In genomic region chr6:7074870-7075269, GRCh38 we compare ENCODE assay signal across 1 cellular context.
A peak's percentile ranks its signal among the peaks of the same experiment; 100 is the strongest.
TF ChIP-seq lines count a peak whose summit lies in the region.

No MANE protein-coding gene starts in this region.

TF ChIP-seq in HEK293, 187 proteins besides CTCF, POLR2A, EP300 and RAD21 (continued from another document):
- TF ChIP-seq ZNF518A (tag by site-specific recombination; conservative IDR thresholded peaks at IDR 0.05; ENCODE audit: low read depth) (peak; percentile 59), ZNF544 (tag by site-specific recombination; IDR thresholded peaks at IDR 0.05) (no peak), ZBTB21 (tag by site-specific recombination; IDR thresholded peaks at IDR 0.05) (no peak), ZNF639 (tag by site-specific recombination; IDR thresholded peaks at IDR 0.05) (no peak), ZNF16 (tag by site-specific recombination; IDR thresholded peaks at IDR 0.05; ENCODE audit: low read depth) (no peak), ZSCAN16 (tag by site-specific recombination; IDR thresholded peaks at IDR 0.05) (no peak), ZNF501 (tag by site-specific recombination; IDR thresholded peaks at IDR 0.05) (no peak), ZSCAN4 (tag by site-specific recombination; IDR thresholded peaks at IDR 0.05) (no peak), ZNF548 (tag by site-specific recombination; IDR thresholded peaks at IDR 0.05) (no peak), ZNF202 (tag by site-specific recombination; IDR thresholded peaks at IDR 0.05; ENCODE audit: borderline replicate concordance) (no peak), ZNF302 (tag by site-specific recombination; IDR thresholded peaks at IDR 0.05; ENCODE audit: low read depth) (no peak), OVOL3 (tag by site-specific recombination; IDR thresholded peaks at IDR 0.05) (no peak), TSHZ1 (tag by site-specific recombination; IDR thresholded peaks at IDR 0.05; ENCODE audit: borderline replicate concordance) (no peak), ZNF473 (tag by site-specific recombination; IDR thresholded peaks at IDR 0.05) (no peak), ZNF555 (tag by site-specific recombination; conservative IDR thresholded peaks at IDR 0.05) (peak; percentile 42; the same call in 1 of the 2 replicates), ZBTB44 (tag by site-specific recombination; IDR thresholded peaks at IDR 0.05) (no peak), ZNF394 (tag by site-specific recombination; IDR thresholded peaks at IDR 0.05; ENCODE audit: borderline replicate concordance) (peak; percentile 86), ZNF654 (tag by site-specific recombination; IDR thresholded peaks at IDR 0.05; ENCODE audit: low read depth) (peak; percentile 25), ZNF629 (tag by site-specific recombination; IDR thresholded peaks at IDR 0.05) (no peak), ZBTB6 (tag by site-specific recombination; IDR thresholded peaks at IDR 0.05) (no peak), ZBTB48 (tag by site-specific recombination; IDR thresholded peaks at IDR 0.05) (no peak), ZNF791 (tag by site-specific recombination; IDR thresholded peaks at IDR 0.05) (no peak), ZNF335 (tag by site-specific recombination; conservative IDR thresholded peaks at IDR 0.05) (no peak), ZNF133 (tag by site-specific recombination; IDR thresholded peaks at IDR 0.05) (no peak), KLF1 (tag by site-specific recombination; IDR thresholded peaks at IDR 0.05) (no peak), ZNF184 (tag by site-specific recombination; IDR thresholded peaks at IDR 0.05) (no peak), SCRT2 (tag by site-specific recombination; IDR thresholded peaks at IDR 0.05) (no peak), INSM2 (tag by site-specific recombination; IDR thresholded peaks at IDR 0.05) (no peak), GLI4 (tag by site-specific recombination; IDR thresholded peaks at IDR 0.05) (no peak), HOXA7 (CRISPR knock-in tag; IDR thresholded peaks at IDR 0.05; ENCODE audit: borderline replicate concordance) (no peak), ZEB2 (tag by site-specific recombination; IDR thresholded peaks at IDR 0.05) (no peak), SP2 (tag by site-specific recombination; IDR thresholded peaks at IDR 0.05) (no peak), ZNF514 (tag by site-specific recombination; IDR thresholded peaks at IDR 0.05) (no peak), ZBTB20 (tag by site-specific recombination; IDR thresholded peaks at IDR 0.05) (no peak), ZNF362 (tag by site-specific recombination; IDR thresholded peaks at IDR 0.05) (no peak), FEZF1 (tag by site-specific recombination; IDR thresholded peaks at IDR 0.05) (no peak)
